In genomic region chr10:95286707-95287106, GRCh38 we compare ENCODE assay signal across 16 cellular contexts. TPM values are rescaled to one million over a fixed set of nuclear protein-coding genes. Genes with fewer than 3 reads are reported as not detected.
A peak's percentile ranks its signal among the peaks of the same experiment; 100 is the strongest.
DNase-seq lines count a peak whose midpoint lies in the region; ATAC-seq and TF ChIP-seq lines count a peak whose summit lies in the region.
"Had no signal": no experiment of that assay in that cellular context is flagged by ENCODE, and none has a peak within 500 bp of the region (broad histone marks: within the 10 kb centered on the region; RNA-seq: fewer than 3 reads in every experiment).

No MANE protein-coding gene starts in this region.

- H3K27ac ChIP-seq in esophagus squamous epithelium (peak overlapping the region in 3 of 4 donors; percentile 53 to 95 (median 93)), mucosa of rectum (ENCODE audit: low read depth in 2 of 2, low read length in 2 of 2) (peak overlapping the region; percentile 71 to 73), upper lobe of right lung (peak overlapping the region; percentile 55)
- H3K27ac ChIP-seq: SK-N-MC had no signal

- no peak for DNase-seq in Right ventricle myocardium superior
- no peak for DNase-seq in cardiac septum (ENCODE audit: low spot score)
- DNase-seq in esophagus squamous epithelium (lab: John Stamatoyannopoulos, UW) = no peak
- no peak for DNase-seq in upper lobe of right lung
- no peak for DNase-seq in COLO668 (lab: John Stamatoyannopoulos, UW; ENCODE audit: unreplicated experiment)
- DNase-seq in NCI-H524 (lab: John Stamatoyannopoulos, UW) = no peak
- DNase-seq: 8988T; activated CD8-positive, alpha-beta T cell treated with anti-CD3 and anti-CD28 coated beads, Interleukin-2, amount 10 ng/mL, durations not matched to agents 7 days and 5 days; anterior cingulate cortex; NCI-H1048; occipital lobe had no signal

- ATAC-seq in Right ventricle myocardium superior (ENCODE audit: poor library complexity) (peak; percentile 13), upper lobe of right lung (peak; percentile 1), HG03045 (IDR thresholded peaks at IDR 0.05; ENCODE audit: unreplicated experiment) (no peak)
- ATAC-seq: activated CD8-positive, alpha-beta T cell treated with anti-CD3 and anti-CD28 coated beads, Interleukin-2, amount 10 ng/mL, durations not matched to agents 7 days and 5 days; activated T-helper 17 cell treated with anti-CD3 and anti-CD28 coated beads, Interleukin-2, amount 50 U/mL, for 72 hours had no signal

- peaks cover 0 to 9% (median 0%) of the 10 kb centered on the region in 4 donors for H3K27me3 ChIP-seq in esophagus squamous epithelium
- no peaks in the 10 kb centered on the region for H3K27me3 ChIP-seq in mucosa of rectum (ENCODE audit: control insufficient read depth in 2 of 2, insufficient read depth in 2 of 2, low read length in 2 of 2)
- H3K27me3 ChIP-seq in upper lobe of right lung = no peaks in the 10 kb centered on the region

- WGBS in esophagus squamous epithelium, 2 donors = 50% methylated on average over 1 of the region's 1 CpG; no CpG with 5 or more reads in 1 of the 2 donors

- peak overlapping the region in 1 of 4 donors; percentile 98 for H3K4me3 ChIP-seq in esophagus squamous epithelium
- peak overlapping the region in 1 of 2 donors; percentile 85 for H3K4me3 ChIP-seq in mucosa of rectum (ENCODE audit: low read length in 2 of 2)
- no peak overlapping the region for H3K4me3 ChIP-seq in upper lobe of right lung
- H3K4me3 ChIP-seq: SK-N-MC had no signal

- intact Hi-C loops in Right ventricle myocardium superior (cut with DNase I) = no loop called here
- intact Hi-C loops in cardiac septum (cut with DNase I) = loop anchor here (5.0 kb wide), 1 partner anchor 39 kb away; no protein-coding TSS in a partner anchor
- intact Hi-C loops in esophagus squamous epithelium (cut with DNase I) = no loop called here
- intact Hi-C loops in upper lobe of right lung (cut with DNase I) = no loop called here

- H3K9me3 ChIP-seq in esophagus squamous epithelium = no peaks in the 10 kb centered on the region
- H3K9me3 ChIP-seq in mucosa of rectum (ENCODE audit: control insufficient read depth in 2 of 2, low read length in 2 of 2) = no peaks in the 10 kb centered on the region
- no peaks in the 10 kb centered on the region for H3K9me3 ChIP-seq in upper lobe of right lung

- TF ChIP-seq POLR2A in esophagus squamous epithelium (IDR thresholded peaks at IDR 0.05) = no peak

- H3K36me3 ChIP-seq in esophagus squamous epithelium (no peaks in the 10 kb centered on the region), mucosa of rectum (ENCODE audit: control insufficient read depth in 2 of 2, insufficient read depth in 2 of 2, low read length in 2 of 2) (peaks cover 0 to 3% of the 10 kb centered on the region in 2 donors), upper lobe of right lung (no peaks in the 10 kb centered on the region)

- H3K4me1 ChIP-seq in esophagus squamous epithelium = peaks cover 19 to 91% (median 31%) of the 10 kb centered on the region in 3 donors
- H3K4me1 ChIP-seq in mucosa of rectum (ENCODE audit: control insufficient read depth in 2 of 2, insufficient read depth in 2 of 2, low read length in 2 of 2) = peaks cover 51 to 61% of the 10 kb centered on the region in 2 donors
- H3K4me1 ChIP-seq in upper lobe of right lung = peaks cover 36% of the 10 kb centered on the region

- peak overlapping the region; percentile 20 to 38 for H3K9ac ChIP-seq in mucosa of rectum (ENCODE audit: low read depth in 1 of 2, low read length in 2 of 2)

- no peak for TF ChIP-seq CTCF in esophagus squamous epithelium (IDR thresholded peaks at IDR 0.05)
- TF ChIP-seq CTCF in upper lobe of right lung (IDR thresholded peaks at IDR 0.05) = no peak

RNA-seq across cellular contexts. Expression of gene PDLIM1, which starts 4.1 kb away (rescaled TPM):
- 226 TPM for total RNA-seq in Right ventricle myocardium superior
- 334 TPM for total RNA-seq in cardiac septum
- total RNA-seq in esophagus squamous epithelium = 100 to 1,000 TPM in 1 of 4 donors, 10 to 100 TPM in 3; 59.5 to 142 (median 79.2) TPM
- 190 TPM for total RNA-seq in upper lobe of right lung
- total RNA-seq: G401 had no signal
